In the genomic region with DNA sequence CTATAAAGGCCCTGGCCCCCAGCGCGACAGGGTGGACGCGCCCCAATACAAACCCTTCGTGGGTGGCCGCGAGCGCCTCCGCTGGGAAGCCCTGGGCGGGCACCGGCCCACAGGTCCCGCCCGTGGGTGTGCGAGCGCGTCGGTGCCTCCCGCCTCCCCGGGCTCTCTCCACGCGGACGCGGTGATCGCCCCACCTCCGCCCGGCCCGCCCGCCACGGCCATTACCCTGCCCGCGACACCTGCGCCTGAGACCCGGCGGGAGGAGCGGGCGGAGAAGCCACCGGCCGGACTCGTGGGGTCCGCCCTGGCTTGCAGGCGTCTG, we compare ENCODE assay signal across 11 cellular contexts.
A peak's percentile ranks its signal among the peaks of the same experiment; 100 is the strongest.
DNase-seq lines count a peak whose midpoint lies in the region; ATAC-seq and TF ChIP-seq lines count a peak whose summit lies in the region.
"Had no signal": no experiment of that assay in that cellular context is flagged by ENCODE, and none has a peak within 500 bp of the region (broad histone marks: within the 10 kb centered on the region; RNA-seq: fewer than 3 reads in every experiment).

No MANE protein-coding gene starts in this region.

- H3K27me3 ChIP-seq in parathyroid adenoma (ENCODE audit: control insufficient read depth, insufficient read depth, low read length): peaks cover 21% of the 10 kb centered on the region

- POLR2A ChIA-PET in T-cell (lab: Charles Lee) (no interaction called here), GM10248 (lab: Yijun Ruan, JAX) (no interaction called here)

- DNase-seq in COLO668 (lab: John Stamatoyannopoulos, UW; ENCODE audit: unreplicated experiment) (peak; percentile 20), T-cell (no peak), left ventricle myocardium superior (no peak), GM10248 (ENCODE audit: extremely low spot score) (no peak)
- DNase-seq: EL, NCI-H1417 treated with DMSO at 0.1 percent for 48 hours had no signal

- H3K4me3 Mint-ChIP-seq in T-cell: peak overlapping the region; percentile 57 to 89 (median 66)

- peak overlapping the region; percentile 44 for H3K4me3 ChIP-seq in parathyroid adenoma (ENCODE audit: low read depth, low read length)

- ATAC-seq in T-cell (replicated peaks in 1 of 4) (peak in 2 of 4 experiments; percentile 5 to 28), left ventricle myocardium superior (peak; percentile 15), GM21737 (IDR thresholded peaks at IDR 0.05; ENCODE audit: unreplicated experiment) (no peak), GM21360 (IDR thresholded peaks at IDR 0.05; ENCODE audit: unreplicated experiment) (no peak), GM18870 (IDR thresholded peaks at IDR 0.05; ENCODE audit: unreplicated experiment) (no peak)

- no peak overlapping the region for H3K27ac ChIP-seq in parathyroid adenoma
- H3K27ac ChIP-seq: neutrophil had no signal

- H3K27ac Mint-ChIP-seq in T-cell: no peak overlapping the region

- peak overlapping the region; percentile 95 for H2AFZ ChIP-seq in parathyroid adenoma

- TF ChIP-seq CTCF in parathyroid adenoma (IDR thresholded peaks at IDR 0.05) (no peak), GM10248 (IDR thresholded peaks at IDR 0.05; ENCODE audit: control extremely low read depth, extremely low read depth, low read depth, missing control alignments) (no peak)

- no peak overlapping the region for H3K9ac ChIP-seq in parathyroid adenoma

- H3K9me3 Mint-ChIP-seq in T-cell: no peaks in the 10 kb centered on the region

- peaks cover 70 to 77% of the 10 kb centered on the region in 2 donors for H3K27me3 Mint-ChIP-seq in T-cell

- H3K9me3 ChIP-seq in parathyroid adenoma (ENCODE audit: control insufficient read depth, low read length): no peaks in the 10 kb centered on the region
- H3K9me3 ChIP-seq: neutrophil had no signal

- no peaks in the 10 kb centered on the region for H3K36me3 Mint-ChIP-seq in T-cell

- no peaks in the 10 kb centered on the region for H3K4me1 ChIP-seq in parathyroid adenoma

- CTCF ChIA-PET in T-cell (lab: Charles Lee): no interaction called here
- CTCF ChIA-PET in GM10248 (lab: Yijun Ruan, JAX): interaction anchor here (0.8 to 1.5 kb wide), 3 partner anchors 10 to 83 kb away, joined by 3 to 5 read pairs (median 3); no protein-coding TSS in a partner anchor

- no peaks in the 10 kb centered on the region for H3K36me3 ChIP-seq in parathyroid adenoma (ENCODE audit: control insufficient read depth, insufficient read depth, low read length)
- H3K36me3 ChIP-seq: neutrophil had no signal

- H3K79me2 ChIP-seq in parathyroid adenoma: no peaks in the 10 kb centered on the region

- H3K4me1 Mint-ChIP-seq in T-cell: peaks cover 29 to 43% (median 40%) of the 10 kb centered on the region in 3 donors

- intact Hi-C loops in left ventricle myocardium superior (cut with micrococcal nuclease): no loop called here

- H3K4me2 ChIP-seq in parathyroid adenoma (ENCODE audit: low read length): peak overlapping the region; percentile 69
